10 cellular contexts compared by ENCODE assay signal in genomic region chr1:169161512-169162194, GRCh38. TPM values are rescaled to one million over a fixed set of nuclear protein-coding genes. Genes with fewer than 3 reads are reported as not detected.
DNase-seq lines count a peak whose midpoint lies in the region; ATAC-seq and TF ChIP-seq lines count a peak whose summit lies in the region.
"Had no signal": no experiment of that assay in that cellular context is flagged by ENCODE, and none has a peak within 500 bp of the region (broad histone marks: within the 10 kb centered on the region; RNA-seq: fewer than 3 reads in every experiment).

No MANE protein-coding gene starts in this region.

- no peak for DNase-seq in left ventricle myocardium inferior
- DNase-seq in Right ventricle myocardium inferior (ENCODE audit: missing footprints) = no peak
- DNase-seq in NCI-H748 treated with DMSO at 0.1 percent for 48 hours (lab: John Stamatoyannopoulos, UW) = no peak
- no peak for DNase-seq in stimulated activated CD4-positive, alpha-beta T cell treated with anti-CD3 and anti-CD28 coated beads, Interleukin-4, amount 100 ng/mL, for 1 hour
- no peak for DNase-seq in ecto neural progenitor cell (ENCODE audit: low spot score)
- no peak for DNase-seq in MG63
- DNase-seq: upper lobe of left lung had no signal

- H3K27ac ChIP-seq in left ventricle myocardium inferior (replicated peaks) = peak overlapping the region; percentile 50
- H3K27ac ChIP-seq in VCaP = peak overlapping the region; percentile 20; the same call in 1 of the 2 replicates
- H3K27ac ChIP-seq: SK-N-MC, upper lobe of left lung had no signal

- ATAC-seq in Right ventricle myocardium inferior (no peak), HG03025 (IDR thresholded peaks at IDR 0.05; ENCODE audit: low FRiP score, unreplicated experiment) (peak; percentile 69)

- H3K9me3 ChIP-seq in left ventricle myocardium inferior (replicated peaks) (no peaks in the 10 kb centered on the region), MG63 (no peaks in the 10 kb centered on the region)
- H3K9me3 ChIP-seq: upper lobe of left lung had no signal

- H3K27me3 ChIP-seq in left ventricle myocardium inferior (ENCODE audit: low read depth) (no peaks in the 10 kb centered on the region), MG63 (no peaks in the 10 kb centered on the region)
- H3K27me3 ChIP-seq: upper lobe of left lung had no signal

- H3K4me3 ChIP-seq in left ventricle myocardium inferior = no peak overlapping the region
- H3K4me3 ChIP-seq in MG63 = no peak overlapping the region
- H3K4me3 ChIP-seq: SK-N-MC, upper lobe of left lung had no signal

- peaks cover 15% of the 10 kb centered on the region for H3K4me1 ChIP-seq in left ventricle myocardium inferior
- H3K4me1 ChIP-seq: upper lobe of left lung had no signal

- no peak for TF ChIP-seq CTCF in left ventricle myocardium inferior (IDR thresholded peaks at IDR 0.05; ENCODE audit: borderline replicate concordance)
- no peak for TF ChIP-seq CTCF in VCaP (conservative IDR thresholded peaks at IDR 0.05)

- intact Hi-C loops in left ventricle myocardium inferior (cut with micrococcal nuclease) = no loop called here
- intact Hi-C loops in Right ventricle myocardium inferior (cut with DNase I) = no loop called here

- H3K36me3 ChIP-seq in left ventricle myocardium inferior (no peaks in the 10 kb centered on the region), MG63 (no peaks in the 10 kb centered on the region)
- H3K36me3 ChIP-seq: upper lobe of left lung had no signal

RNA-seq across cellular contexts. Expression of gene ATP1B1, which starts 55.2 kb away (rescaled TPM):
- total RNA-seq in left ventricle myocardium inferior = 385 TPM
- total RNA-seq in Right ventricle myocardium inferior = 335 TPM
- 2.5 and 3.7 TPM in 2 replicates for total RNA-seq in MG63 (2014; rRNA removed; shearing (Covaris generic); ENCODE audit: low replicate concordance)

Comparison
In these comparisons a context has a peak if more than half of its experiments do, and no peak if none do; other contexts are left out.
1. RNA of gene ATP1B1, which starts 55.2 kb away (total RNA-seq): 385 TPM in left ventricle myocardium inferior (single experiment) and 335 TPM in Right ventricle myocardium inferior (single experiment); 2.5 to 3.7 TPM in MG63; every median in the first group is over 10 times any median in the second.